8 cellular contexts compared by ENCODE assay signal in genomic region chr11:46593550-46594382, GRCh38. TPM values are rescaled to one million over a fixed set of nuclear protein-coding genes. Genes with fewer than 3 reads are reported as not detected.
A peak's percentile ranks its signal among the peaks of the same experiment; 100 is the strongest.
DNase-seq lines count a peak whose midpoint lies in the region; ATAC-seq, FAIRE-seq and TF ChIP-seq lines count a peak whose summit lies in the region.

Gene AMBRA1 (minus strand): TSS chr11:46594023. CDS start chr11:46548380, 45,643 bp downstream.

- peak within 1 kb of the TSS; percentile 64 for H4K91ac ChIP-seq in H1 (replicated peaks; ENCODE audit: insufficient read length, low read length)
- H4K91ac ChIP-seq in mesenchymal stem cell (ENCODE audit: low read length), result peak within 1 kb of the TSS; percentile 68

- H2AK5ac ChIP-seq in H1 (ENCODE audit: low read depth, low read length), result no peak within 1 kb of the TSS
- H2AK5ac ChIP-seq in mesenchymal stem cell (ENCODE audit: low read length, severe bottlenecking), result no peak within 1 kb of the TSS

- H3K36me3 ChIP-seq in H1 (ENCODE audit: control insufficient read depth in 2 of 4, insufficient read depth in 4 of 4, low read length in 3 of 4) (no peaks in the 10 kb centered on the region), mesenchymal stem cell (ENCODE audit: control insufficient read depth in 1 of 2, insufficient read depth in 2 of 2, low read depth in 1 of 2, low read length in 2 of 2) (no peaks in the 10 kb centered on the region)

- H3K9me3 ChIP-seq in H1 (ENCODE audit: insufficient read depth in 2 of 2, low read depth in 1 of 2, low read length in 1 of 2) (no peaks in the 10 kb centered on the region), mesenchymal stem cell (ENCODE audit: control insufficient read depth, low read length) (no peaks in the 10 kb centered on the region)

- no peak for TF ChIP-seq CTCF in H1 (IDR thresholded peaks at IDR 0.05; ENCODE audit: control extremely low read depth in 1 of 3, insufficient read depth in 1 of 3, low read depth in 1 of 3, low read length in 3 of 3)

- peaks cover 11 to 50% of the 10 kb centered on the region in 2 experiments for H3K79me2 ChIP-seq in H1 (ENCODE audit: control insufficient read depth in 1 of 2, insufficient read depth in 2 of 2, low read length in 2 of 2)

- POLR2A ChIA-PET in H1 (lab: Charles Lee; ENCODE audit: partially characterized antibody), result interaction anchor here (0.6 to 1.6 kb wide), 19 partner anchors 9 to 241 kb away, joined by 3 to 7 read pairs (median 3); partner anchors contain the start of gene MDK

- ATAC-seq in GM19468 (IDR thresholded peaks at IDR 0.05; ENCODE audit: extremely low read depth, unreplicated experiment), result peak; percentile 67

- peak within 1 kb of the TSS; percentile 73; the same call in 1 of the 2 replicates for H2BK5ac ChIP-seq in H1 (ENCODE audit: low read depth, low read length)
- no peak within 1 kb of the TSS for H2BK5ac ChIP-seq in mesenchymal stem cell (ENCODE audit: low read depth, low read length, poor library complexity, severe bottlenecking)

- TF ChIP-seq POLR2A in H1 (IDR thresholded peaks at IDR 0.05; ENCODE audit: control extremely low read depth in 1 of 2, low read depth in 2 of 2, low read length in 2 of 2), result peak; percentile 23 to 83

- H2BK15ac ChIP-seq in H1 (ENCODE audit: low read length) (no peak within 1 kb of the TSS), mesenchymal stem cell (ENCODE audit: low read depth, poor library complexity, severe bottlenecking) (peak within 1 kb of the TSS; percentile 44)

- DNase-seq in CMK (ENCODE audit: low read depth) (peak; percentile 74), HT-29 (ENCODE audit: low spot score) (peak; percentile 97), NOMO-1 treated with DMSO at 0.1 percent for 48 hours (lab: John Stamatoyannopoulos, UW; ENCODE audit: unreplicated experiment) (peak; percentile 93), H1 (ENCODE audit: low read depth in 1 of 2, low spot score in 2 of 2) (peak; percentile 75 to 95), mesenchymal stem cell (peak; percentile 96)
- DNase-seq in activated CD8-positive, alpha-beta memory T cell treated with anti-CD3 and anti-CD28 coated beads for 4 hours (ENCODE audit: low read depth in 2 of 2), result peak; percentile 60 to 63
- peak; percentile 51 for DNase-seq in stimulated activated CD8-positive, alpha-beta memory T cell treated with anti-CD3 and anti-CD28 coated beads, Interleukin-12 subunit alpha, Interleukin-12 subunit beta, amount 100 ng/mL, for 24 hours (ENCODE audit: extremely low read depth)

- H2BK20ac ChIP-seq in H1 (ENCODE audit: low read length), result no peak within 1 kb of the TSS

- peak within 1 kb of the TSS; percentile 48; the same call in 1 of the 2 replicates for H3K27ac ChIP-seq in H1 (ENCODE audit: low read depth, low read length)
- peak within 1 kb of the TSS; percentile 78 for H3K27ac ChIP-seq in mesenchymal stem cell (ENCODE audit: low read length, poor library complexity, severe bottlenecking)

- H2BK120ac ChIP-seq in H1 (replicated peaks; ENCODE audit: low read depth, low read length) (no peak within 1 kb of the TSS), mesenchymal stem cell (ENCODE audit: low read depth, low read length) (no peak within 1 kb of the TSS)

- CTCF ChIA-PET in H1 (lab: Charles Lee; ENCODE audit: partially characterized antibody), result interaction anchor here (0.6 to 1.6 kb wide), 3 partner anchors 9 to 65 kb away, joined by 3 to 5 read pairs (median 4); no protein-coding TSS in a partner anchor

- no peak for TF ChIP-seq RAD21 in H1 (IDR thresholded peaks at IDR 0.05 in 1 of 2, conservative IDR thresholded peaks at IDR 0.05 in 1 of 2; ENCODE audit: low read depth in 2 of 2, low read length in 2 of 2)

- H3K4me2 ChIP-seq in H1 (ENCODE audit: insufficient read depth in 1 of 2, low read depth in 2 of 2, low read length in 2 of 2) (peak within 1 kb of the TSS; percentile 82 to 87), mesenchymal stem cell (ENCODE audit: low read length, poor library complexity, severe bottlenecking) (peak within 1 kb of the TSS; percentile 95)

- H3K23ac ChIP-seq in H1 (ENCODE audit: insufficient read length) (no peak within 1 kb of the TSS), mesenchymal stem cell (ENCODE audit: low read length in 2 of 2) (peak within 1 kb of the TSS in 1 of 2 experiments; percentile 66)

- peaks cover 0 to 5% (median 3%) of the 10 kb centered on the region in 4 experiments; a peak in 4 of 7 replicates for H3K4me1 ChIP-seq in H1 (replicated peaks in 1 of 4; ENCODE audit: control insufficient read depth in 3 of 4, insufficient read depth in 4 of 4, low read length in 3 of 4)
- peaks cover 8% of the 10 kb centered on the region for H3K4me1 ChIP-seq in mesenchymal stem cell (ENCODE audit: control insufficient read depth, insufficient read depth, low read depth, low read length)

- no peak within 1 kb of the TSS for H2BK12ac ChIP-seq in H1 (ENCODE audit: low read depth, low read length)
- peak within 1 kb of the TSS in 1 of 2 experiments; percentile 11 for H2BK12ac ChIP-seq in mesenchymal stem cell (ENCODE audit: low read length in 2 of 2)

- no peak for TF ChIP-seq EP300 in H1 (IDR thresholded peaks at IDR 0.05; ENCODE audit: borderline replicate concordance in 1 of 2, low read depth in 2 of 2, low read length in 2 of 2)

- H3K18ac ChIP-seq in H1 (ENCODE audit: extremely low read depth, low read length), result 0 out of 2 replicates have a peak within 1 kb of the TSS, but pooled peaks have one; percentile 15
- H3K18ac ChIP-seq in mesenchymal stem cell (ENCODE audit: low read depth in 1 of 2, low read length in 2 of 2), result peak within 1 kb of the TSS; percentile 88 to 91

- H3K27me3 ChIP-seq in H1 (replicated peaks in 1 of 4; ENCODE audit: control insufficient read depth in 3 of 4, extremely low read depth in 1 of 4, insufficient read depth in 3 of 4, low read length in 3 of 4) (no peaks in the 10 kb centered on the region), mesenchymal stem cell (ENCODE audit: control insufficient read depth in 1 of 2, insufficient read depth in 1 of 2, low read length in 2 of 2) (no peaks in the 10 kb centered on the region)

- FAIRE-seq in H1 (lab: Jason Lieb, UNC), result peak; percentile 50

- H3K9ac ChIP-seq in H1 (replicated peaks in 1 of 4; ENCODE audit: extremely low read depth in 1 of 4, low read depth in 3 of 4, low read length in 3 of 4) (peak within 1 kb of the TSS; percentile 11 to 94 (median 72)), mesenchymal stem cell (ENCODE audit: low read length) (peak within 1 kb of the TSS; percentile 96)

- H3K4ac ChIP-seq in H1 (replicated peaks; ENCODE audit: insufficient read length, low read depth, low read length) (no peak within 1 kb of the TSS), mesenchymal stem cell (ENCODE audit: low read depth in 1 of 2, low read length in 2 of 2) (peak within 1 kb of the TSS; percentile 57 to 88)

- 3% methylated on average over 54 of the region's 54 CpGs; no CpG with 5 or more reads in 1 of the 2 experiments for WGBS in H1 (ENCODE audit: extremely low coverage in 1 of 2, insufficient coverage in 1 of 2, insufficient read length in 1 of 2, insufficient replicate concordance in 2 of 2, low coverage in 1 of 2, low lambda C conversion rate in 2 of 2, missing lambda C conversion rate in 1 of 2), 2 experiments
- 1% methylated on average over 43 of the region's 54 CpGs for WGBS in mesenchymal stem cell

- H3K56ac ChIP-seq in H1 (replicated peaks; ENCODE audit: insufficient read length, low read depth, low read length), result peak within 1 kb of the TSS; percentile 43

- H3K14ac ChIP-seq in H1 (ENCODE audit: insufficient read length) (no peak within 1 kb of the TSS), mesenchymal stem cell (ENCODE audit: low read length in 2 of 2) (peak within 1 kb of the TSS in 1 of 2 experiments; percentile 92)

- peaks cover 3 to 5% of the 10 kb centered on the region in 2 experiments for H4K20me1 ChIP-seq in H1 (replicated peaks in 1 of 2; ENCODE audit: control insufficient read depth in 1 of 2, insufficient read depth in 2 of 2, low read length in 2 of 2)

- H3K79me1 ChIP-seq in H1 (ENCODE audit: low read depth, low read length), result peaks cover 2% of the 10 kb centered on the region; the same call in 1 of the 2 replicates
- H3K79me1 ChIP-seq in mesenchymal stem cell (replicated peaks; ENCODE audit: low read length, poor library complexity, severe bottlenecking), result no peaks in the 10 kb centered on the region

- H4K8ac ChIP-seq in H1 (ENCODE audit: extremely low read depth, insufficient read depth, low read length) (peak within 1 kb of the TSS; percentile 83; the same call in 1 of the 2 replicates), mesenchymal stem cell (ENCODE audit: low read length) (peak within 1 kb of the TSS; percentile 85)

- H2AFZ ChIP-seq in H1 (ENCODE audit: low read length), result peak within 1 kb of the TSS; percentile 74
- H2AFZ ChIP-seq in mesenchymal stem cell (ENCODE audit: low read depth, low read length), result peak within 1 kb of the TSS; percentile 66

- H4K5ac ChIP-seq in H1 (ENCODE audit: insufficient read length, low read depth, low read length), result peak within 1 kb of the TSS; percentile 27

- H3K4me3 ChIP-seq in H1 (ENCODE audit: extremely low read depth in 1 of 4, insufficient read depth in 2 of 4, low read depth in 3 of 4, low read length in 4 of 4) (peak within 1 kb of the TSS; percentile 82 to 95 (median 92)), mesenchymal stem cell (ENCODE audit: insufficient read depth in 1 of 2, low read depth in 1 of 2, low read length in 2 of 2) (peak within 1 kb of the TSS; percentile 94 to 96)

- H3K23me2 ChIP-seq in H1 (ENCODE audit: low read depth, low read length), result no peaks in the 10 kb centered on the region

TF ChIP-seq in H1, 55 proteins besides CTCF, POLR2A, EP300 and RAD21 (continues in another document):
- TF ChIP-seq RFX5 (IDR thresholded peaks at IDR 0.05; ENCODE audit: borderline replicate concordance, low read depth, low read length) (no peak), CREB1 (IDR thresholded peaks at IDR 0.05) (peak; percentile 60), SP4 (IDR thresholded peaks at IDR 0.05; ENCODE audit: low read length) (no peak), JUND (IDR thresholded peaks at IDR 0.05; ENCODE audit: low read length) (no peak), CHD1 (IDR thresholded peaks at IDR 0.05; ENCODE audit: low read depth, low read length) (no peak), CEBPB (IDR thresholded peaks at IDR 0.05; ENCODE audit: low read depth, low read length) (no peak), NANOG (IDR thresholded peaks at IDR 0.05; ENCODE audit: insufficient read depth, low read depth, low read length, poor library complexity, severe bottlenecking) (peak; percentile 48)

RNA-seq across cellular contexts. Expression of gene AMBRA1, which starts in this region (rescaled TPM):
- total RNA-seq in HT-29 (2014; rRNA removed; shearing (Covaris generic)), result 34.0 and 34.1 TPM in 2 replicates
- 35.6 and 37.4 TPM in 2 replicates for total RNA-seq in H1 (2021; fragmentation: NEBNext Ultra II Directional; extraction: Animal tissue kit (Norgen Biotek cat#: 25700))
- 14.2 and 22.5 TPM in 2 replicates for polyA plus RNA-seq in H1 (2011; rRNA removed)
- polyA plus RNA-seq in H1 (2011; cell fraction: cytosol; rRNA removed), result 12.5 TPM
- polyA plus RNA-seq in H1 (2011; cell fraction: nucleus; rRNA removed), result 22.7 TPM
- polyA plus RNA-seq in H1 (2012, experiment 1 of 2), result 20.5 to 24.5 TPM (median 22.3 TPM) in 4 replicates
- polyA plus RNA-seq in H1 (2012, experiment 2 of 2), result 30.8 TPM
- 11.4 TPM for polyA plus RNA-seq in H1 (2013, experiment 1 of 2)
- polyA plus RNA-seq in H1 (2013, experiment 2 of 2), result 10.2 TPM
- 47.9 and 50.7 TPM in 2 replicates for polyA minus RNA-seq in H1 (2011; rRNA and poly(A)+ RNA removed)
- 21.3 TPM for polyA minus RNA-seq in H1 (2011; cell fraction: cytosol; rRNA and poly(A)+ RNA removed)
- 58.3 TPM for polyA minus RNA-seq in H1 (2011; cell fraction: nucleus; rRNA and poly(A)+ RNA removed)
- 11.5 TPM for polyA plus RNA-seq in mesenchymal stem cell (2013, experiment 1 of 2)
- polyA plus RNA-seq in mesenchymal stem cell (2013, experiment 2 of 2), result 11.7 TPM

Comparison
In these comparisons a context has a peak if more than half of its experiments do, and no peak if none do; other contexts are left out.
1. Peak in every context shown above with its lines: DNase-seq, ATAC-seq, H3K4me3 ChIP-seq and H3K27ac ChIP-seq.